In genomic region chr14:24426150-24426911, GRCh38 we compare ENCODE assay signal across 1 cellular context.
TF ChIP-seq lines count a peak whose summit lies in the region.

No MANE protein-coding gene starts in this region.

TF ChIP-seq in IMR-90, 13 proteins besides CTCF, POLR2A, EP300 and RAD21:
- TF ChIP-seq MXI1 (IDR thresholded peaks at IDR 0.05; ENCODE audit: borderline replicate concordance, low read depth, low read length) (no peak), BHLHE40 (IDR thresholded peaks at IDR 0.05; ENCODE audit: low read depth, low read length) (no peak), SMC3 (IDR thresholded peaks at IDR 0.05; ENCODE audit: low read depth, low read length) (no peak), ELK1 (IDR thresholded peaks at IDR 0.05; ENCODE audit: borderline replicate concordance, low read depth, low read length) (no peak), NFE2L2 (IDR thresholded peaks at IDR 0.05; ENCODE audit: low read depth, low read length) (no peak), CEBPB (IDR thresholded peaks at IDR 0.05; ENCODE audit: low read depth, low read length) (no peak), FOS (IDR thresholded peaks at IDR 0.05; ENCODE audit: low read depth, low read length) (no peak), MAFK (IDR thresholded peaks at IDR 0.05; ENCODE audit: low read depth, low read length) (no peak), USF2 (IDR thresholded peaks at IDR 0.05; ENCODE audit: low read depth, low read length) (no peak), MAZ (IDR thresholded peaks at IDR 0.05; ENCODE audit: borderline replicate concordance, low read depth, low read length) (no peak), CHD1 (IDR thresholded peaks at IDR 0.05; ENCODE audit: low read depth, low read length) (no peak), RFX5 (IDR thresholded peaks at IDR 0.05; ENCODE audit: low read depth, low read length) (no peak), RCOR1 (IDR thresholded peaks at IDR 0.05; ENCODE audit: insufficient replicate concordance, low read length) (no peak)
TF ChIP-seq in IMR-90: peak in this region for 0.
